In the genomic region with DNA sequence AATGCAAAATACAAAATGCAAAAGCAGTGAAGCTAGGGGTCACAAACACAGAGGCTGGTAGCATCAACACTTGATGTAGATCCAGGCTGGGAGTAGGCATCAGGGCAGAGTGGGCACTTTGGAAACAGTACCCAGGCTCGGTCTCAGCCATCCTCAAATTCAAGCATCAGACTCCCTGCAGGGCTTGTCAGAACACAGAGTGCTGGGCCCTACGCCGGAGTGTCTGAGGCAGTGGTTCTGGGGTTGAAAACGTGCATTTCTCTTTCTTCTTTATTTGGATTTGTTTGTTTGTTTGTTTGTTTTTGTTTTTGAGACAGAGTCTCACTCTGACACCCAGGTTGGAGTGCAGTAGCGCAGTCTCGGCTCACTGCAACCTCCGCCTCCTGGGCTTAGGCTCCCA, we compare ENCODE assay signal across 7 cellular contexts.
"Had no signal": no experiment of that assay in that cellular context is flagged by ENCODE, and none has a peak within 500 bp of the region (broad histone marks: within the 10 kb centered on the region; RNA-seq: fewer than 3 reads in every experiment).

No MANE protein-coding gene starts in this region.

- ATAC-seq: HCT116 had no signal

- H3K27ac Mint-ChIP-seq: HFFc6, IgD-negative memory B cell had no signal

- H3K4me3 ChIP-seq: HAP-1 had no signal

- H3K4me1 ChIP-seq: HAP-1 had no signal

- H3K4me1 Mint-ChIP-seq: IgD-negative memory B cell had no signal

- H3K9me3 ChIP-seq: HAP-1 had no signal

- H3K4me3 Mint-ChIP-seq: HFFc6, IgD-negative memory B cell had no signal

- H3K36me3 ChIP-seq: HAP-1 had no signal

- DNase-seq: GOT3, H7, HFFc6, KBM-7 had no signal
